In genomic region chr11:66115638-66116410, GRCh38 we compare ENCODE assay signal across 1 cellular context.
TF ChIP-seq lines count a peak whose summit lies in the region.

No MANE protein-coding gene starts in this region.

TF ChIP-seq in GM12878, 131 proteins besides CTCF, POLR2A, EP300 and RAD21 (continued from another document and continues in another):
- TF ChIP-seq ZBTB40 (IDR thresholded peaks at IDR 0.05; ENCODE audit: borderline replicate concordance) (no peak), SUPT20H (IDR thresholded peaks at IDR 0.05; ENCODE audit: borderline replicate concordance, control insufficient read depth, low read depth, low read length) (no peak), CREB1 (IDR thresholded peaks at IDR 0.05; ENCODE audit: low read depth) (peak; percentile 25; the same call in 1 of the 2 replicates), ATF2 (IDR thresholded peaks at IDR 0.05; ENCODE audit: low read length) (no peak), ELK1 (IDR thresholded peaks at IDR 0.05; ENCODE audit: low read depth, low read length) (no peak), RELA (IDR thresholded peaks at IDR 0.05; ENCODE audit: borderline replicate concordance, partially characterized antibody) (no peak), HDAC2 (IDR thresholded peaks at IDR 0.05) (no peak), SIX5 (IDR thresholded peaks at IDR 0.05; ENCODE audit: low read depth, low read length, severe bottlenecking) (no peak), DPF2 (IDR thresholded peaks at IDR 0.05) (no peak), IRF5 (IDR thresholded peaks at IDR 0.05; ENCODE audit: borderline replicate concordance) (no peak), USF1 (IDR thresholded peaks at IDR 0.05; ENCODE audit: borderline replicate concordance, extremely low read length, insufficient read depth, low read depth, low read length) (no peak), TCF3 (IDR thresholded peaks at IDR 0.05; ENCODE audit: borderline replicate concordance, insufficient read depth, low read depth, low read length) (no peak), NFXL1 (IDR thresholded peaks at IDR 0.05; ENCODE audit: borderline replicate concordance) (no peak), MEF2A (IDR thresholded peaks at IDR 0.05; ENCODE audit: insufficient read depth, low read depth, low read length) (0 out of 2 replicates have a peak, but pooled peaks have one; percentile 70), IKZF1 (conservative IDR thresholded peaks at IDR 0.05) (peak; percentile 56; the same call in 1 of the 2 replicates), ZNF592 (IDR thresholded peaks at IDR 0.05) (0 out of 2 replicates have a peak, but pooled peaks have one; percentile 14), KDM1A (IDR thresholded peaks at IDR 0.05; ENCODE audit: borderline replicate concordance) (no peak), SPI1 (IDR thresholded peaks at IDR 0.05; ENCODE audit: borderline replicate concordance, insufficient read depth, low read depth, low read length) (0 out of 2 replicates have a peak, but pooled peaks have one; percentile 7), ZZZ3 (IDR thresholded peaks at IDR 0.05; ENCODE audit: control insufficient read depth, insufficient read length, low read depth) (no peak), ATF3 (IDR thresholded peaks at IDR 0.05; ENCODE audit: borderline replicate concordance, extremely low read depth, low read depth, low read length) (no peak), POLR2AphosphoS5 (IDR thresholded peaks at IDR 0.05; ENCODE audit: low read length) (no peak), STAT1 (conservative IDR thresholded peaks at IDR 0.05) (no peak), IRF3 (IDR thresholded peaks at IDR 0.05) (no peak), HCFC1 (IDR thresholded peaks at IDR 0.05; ENCODE audit: low read length) (no peak), CBX5 (IDR thresholded peaks at IDR 0.05; ENCODE audit: low read depth) (0 out of 2 replicates have a peak, but pooled peaks have one; percentile 14), PKNOX1 (IDR thresholded peaks at IDR 0.05) (peak; percentile 42), NR2C1 (IDR thresholded peaks at IDR 0.05) (no peak), CHD2 (IDR thresholded peaks at IDR 0.05; ENCODE audit: borderline replicate concordance, low read depth, low read length) (no peak), POU2F2 (IDR thresholded peaks at IDR 0.05; ENCODE audit: borderline replicate concordance, low read depth, low read length) (peak; percentile 62; the same call in 2 of the 3 replicates), CHD4 (IDR thresholded peaks at IDR 0.05) (no peak; the same call in 1 of the 2 replicates), BCL3 (IDR thresholded peaks at IDR 0.05; ENCODE audit: borderline replicate concordance, insufficient read depth, low read depth, low read length, poor library complexity, severe bottlenecking) (peak; percentile 13), E2F8 (IDR thresholded peaks at IDR 0.05; ENCODE audit: low read depth, partially characterized antibody) (no peak), MYB (IDR thresholded peaks at IDR 0.05; ENCODE audit: borderline replicate concordance, low read depth, low read length) (no peak), HDGF (IDR thresholded peaks at IDR 0.05) (no peak), SMARCA5 (IDR thresholded peaks at IDR 0.05) (0 out of 2 replicates have a peak, but pooled peaks have one; percentile 19), ZNF24 (IDR thresholded peaks at IDR 0.05) (no peak), NRF1 (conservative IDR thresholded peaks at IDR 0.05; ENCODE audit: low read depth, low read length) (no peak), CREM (IDR thresholded peaks at IDR 0.05; ENCODE audit: low read depth) (peak; percentile 63)
